In the genomic region with DNA sequence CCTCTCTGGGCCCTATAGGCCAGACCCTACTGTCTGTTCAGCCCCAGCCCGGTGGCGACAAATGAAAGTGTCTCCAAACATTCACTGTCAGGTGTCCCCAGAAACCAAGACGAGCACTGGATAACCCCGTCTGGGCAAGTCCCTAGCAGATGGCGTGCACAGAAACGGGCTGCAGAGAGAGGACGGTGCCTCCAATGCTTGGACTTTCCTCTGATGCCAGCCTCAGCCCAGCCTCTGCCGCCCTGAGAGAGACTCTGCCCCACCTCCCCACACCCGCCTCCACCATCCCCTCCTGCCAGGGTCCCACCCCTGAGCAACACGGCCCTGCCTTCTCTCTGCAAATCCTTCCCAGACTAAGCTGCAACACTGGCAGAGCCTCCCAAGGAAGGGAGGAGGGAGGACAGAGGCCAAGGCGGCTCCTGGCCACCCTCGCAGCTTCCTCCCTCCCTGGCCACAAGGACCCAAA, we compare ENCODE assay signal across 9 cellular contexts. TPM values are rescaled to one million over a fixed set of nuclear protein-coding genes. Genes with fewer than 3 reads are reported as not detected.
A peak's percentile ranks its signal among the peaks of the same experiment; 100 is the strongest.
DNase-seq lines count a peak whose midpoint lies in the region; ATAC-seq, FAIRE-seq and TF ChIP-seq lines count a peak whose summit lies in the region.
"Had no signal": no experiment of that assay in that cellular context is flagged by ENCODE, and none has a peak within 500 bp of the region (broad histone marks: within the 10 kb centered on the region; RNA-seq: fewer than 3 reads in every experiment).

No MANE protein-coding gene starts in this region.

- peaks cover 58 to 66% of the 10 kb centered on the region in 2 donors for H3K4me1 ChIP-seq in naive thymus-derived CD4-positive, alpha-beta T cell (ENCODE audit: control insufficient read depth in 2 of 2, insufficient read depth in 2 of 2, low read length in 2 of 2)
- H3K4me1 ChIP-seq in psoas muscle = peaks cover 20% of the 10 kb centered on the region

- no peaks in the 10 kb centered on the region for H3K36me3 Mint-ChIP-seq in activated naive CD8-positive, alpha-beta T cell treated with anti-CD3 and anti-CD28 coated beads for 36 hours
- H3K36me3 Mint-ChIP-seq in naive thymus-derived CD4-positive, alpha-beta T cell = no peaks in the 10 kb centered on the region

- H3K4me1 Mint-ChIP-seq in activated naive CD8-positive, alpha-beta T cell treated with anti-CD3 and anti-CD28 coated beads for 36 hours = peaks cover 49% of the 10 kb centered on the region
- peaks cover 36 to 62% (median 42%) of the 10 kb centered on the region in 7 donors for H3K4me1 Mint-ChIP-seq in naive thymus-derived CD4-positive, alpha-beta T cell

- intact Hi-C loops in naive thymus-derived CD4-positive, alpha-beta T cell (cut with micrococcal nuclease) = no loop called here
- intact Hi-C loops in psoas muscle (cut with DNase I) = no loop called here

- H3K9me3 Mint-ChIP-seq in activated naive CD8-positive, alpha-beta T cell treated with anti-CD3 and anti-CD28 coated beads for 36 hours = no peaks in the 10 kb centered on the region
- peaks cover 0 to 1% (median 0%) of the 10 kb centered on the region in 11 donors for H3K9me3 Mint-ChIP-seq in naive thymus-derived CD4-positive, alpha-beta T cell

- DNase-seq in D721Med (ENCODE audit: insufficient read length, low spot score) = peak; percentile 64
- DNase-seq in HL-60 (ENCODE audit: low read depth in 1 of 2, low spot score in 1 of 2) = no peak
- DNase-seq in activated naive CD8-positive, alpha-beta T cell treated with anti-CD3 and anti-CD28 coated beads for 36 hours = peak; percentile 47
- DNase-seq in naive thymus-derived CD4-positive, alpha-beta T cell = peak in 1 of 9 donors; percentile 59
- DNase-seq in ACHN = no peak
- DNase-seq in psoas muscle = no peak
- DNase-seq: amniotic stem cell, foreskin keratinocyte had no signal

- 33 to 42% (median 40%) methylated on average over 11 to 12 of the region's 12 CpGs for WGBS in psoas muscle, 3 donors

- peak overlapping the region; percentile 56 for H3K4me3 Mint-ChIP-seq in activated naive CD8-positive, alpha-beta T cell treated with anti-CD3 and anti-CD28 coated beads for 36 hours
- H3K4me3 Mint-ChIP-seq in naive thymus-derived CD4-positive, alpha-beta T cell = peak overlapping the region in 9 of 10 donors; percentile 73 to 86 (median 84)

- POLR2A ChIA-PET in naive thymus-derived CD4-positive, alpha-beta T cell (lab: Charles Lee) = interaction anchor here (0.7 to 9.2 kb wide), 4 partner anchors 12 to 60 kb away, joined by 3 to 401 read pairs (median 10); partner anchors contain the start of genes BRAT1 and LFNG

- in situ Hi-C loops in ACHN (cut with HindIII; ENCODE audit: low pct_ligation_motif_present, low pct_unique_long_range_greater_than_20kb, low sequenced_read_pairs) = no loop called here

- H3K27ac Mint-ChIP-seq in activated naive CD8-positive, alpha-beta T cell treated with anti-CD3 and anti-CD28 coated beads for 36 hours = peak overlapping the region; percentile 88
- peak overlapping the region in 7 of 9 donors; percentile 87 to 99 (median 97) for H3K27ac Mint-ChIP-seq in naive thymus-derived CD4-positive, alpha-beta T cell

- CTCF ChIA-PET in naive thymus-derived CD4-positive, alpha-beta T cell (lab: Charles Lee) = no interaction called here

- FAIRE-seq in D721Med (lab: Jason Lieb, UNC) = no peak

- H3K9me3 ChIP-seq in naive thymus-derived CD4-positive, alpha-beta T cell (ENCODE audit: control insufficient read depth in 2 of 3, low read length in 3 of 3) = no peaks in the 10 kb centered on the region
- no peaks in the 10 kb centered on the region for H3K9me3 ChIP-seq in psoas muscle

- no peak for ATAC-seq in naive thymus-derived CD4-positive, alpha-beta T cell
- ATAC-seq in psoas muscle = no peak
- no peak for ATAC-seq in HG03139 (IDR thresholded peaks at IDR 0.05; ENCODE audit: unreplicated experiment)
- ATAC-seq: foreskin keratinocyte had no signal

- H3K27ac ChIP-seq in HL-60 (replicated peaks) (peak overlapping the region; percentile 81), psoas muscle (no peak overlapping the region)
- H3K27ac ChIP-seq in naive thymus-derived CD4-positive, alpha-beta T cell (ENCODE audit: low read depth, low read length) = peak overlapping the region; percentile 87
- H3K27ac ChIP-seq: foreskin keratinocyte had no signal

- H3K36me3 ChIP-seq in naive thymus-derived CD4-positive, alpha-beta T cell (ENCODE audit: control insufficient read depth in 2 of 3, insufficient read depth in 3 of 3, low read length in 3 of 3) = no peaks in the 10 kb centered on the region
- H3K36me3 ChIP-seq in psoas muscle (ENCODE audit: insufficient read depth in 1 of 2, low read depth in 1 of 2) = no peaks in the 10 kb centered on the region

- TF ChIP-seq CTCF in D721Med (IDR thresholded peaks at IDR 0.05; ENCODE audit: insufficient read depth, missing control alignments) (no peak), HL-60 (IDR thresholded peaks at IDR 0.05; ENCODE audit: insufficient read depth, low read length) (no peak), psoas muscle (IDR thresholded peaks at IDR 0.05) (no peak)

- H3K27me3 ChIP-seq in HL-60 (ENCODE audit: insufficient read depth, poor library complexity, severe bottlenecking) = no peaks in the 10 kb centered on the region
- no peaks in the 10 kb centered on the region for H3K27me3 ChIP-seq in naive thymus-derived CD4-positive, alpha-beta T cell (ENCODE audit: control insufficient read depth in 2 of 2, insufficient read depth in 2 of 2, low read length in 2 of 2)
- peaks cover 0 to 4% (median 0%) of the 10 kb centered on the region in 3 donors for H3K27me3 ChIP-seq in psoas muscle (ENCODE audit: insufficient read depth in 3 of 3, low read length in 2 of 3)

- no peak overlapping the region for H3K4me3 ChIP-seq in HL-60 (replicated peaks; ENCODE audit: insufficient read depth, low read length)
- H3K4me3 ChIP-seq in naive thymus-derived CD4-positive, alpha-beta T cell (ENCODE audit: low read length) = peak overlapping the region; percentile 63
- no peak overlapping the region for H3K4me3 ChIP-seq in psoas muscle

- no peaks in the 10 kb centered on the region for H3K27me3 Mint-ChIP-seq in activated naive CD8-positive, alpha-beta T cell treated with anti-CD3 and anti-CD28 coated beads for 36 hours
- H3K27me3 Mint-ChIP-seq in naive thymus-derived CD4-positive, alpha-beta T cell = peaks cover 0 to 3% (median 0%) of the 10 kb centered on the region in 5 donors

RNA-seq across cellular contexts. Expression of gene LFNG, which starts 7.4 kb away (rescaled TPM):
- 10 to 100 TPM; 21.0 to 25.8 TPM for total RNA-seq in activated naive CD8-positive, alpha-beta T cell treated with anti-CD3 and anti-CD28 coated beads for 36 hours
- 100 to 1,000 TPM; 114 to 246 (median 151) TPM for total RNA-seq in naive thymus-derived CD4-positive, alpha-beta T cell
- 1 to 10 TPM; 1.2 to 2.3 TPM for polyA plus RNA-seq in naive thymus-derived CD4-positive, alpha-beta T cell
- total RNA-seq in psoas muscle = 1 to 10 TPM; 2.4 to 3.0 (median 2.8) TPM
- polyA plus RNA-seq in psoas muscle = 1 to 10 TPM; 1.3 to 2.1 (median 2.0) TPM

RNA-seq across cellular contexts. Expression of gene GRIFIN, which starts 36.0 kb away (rescaled TPM):
- not detected for total RNA-seq in activated naive CD8-positive, alpha-beta T cell treated with anti-CD3 and anti-CD28 coated beads for 36 hours
- not detected for total RNA-seq in naive thymus-derived CD4-positive, alpha-beta T cell
- polyA plus RNA-seq in naive thymus-derived CD4-positive, alpha-beta T cell = not detected
- total RNA-seq in psoas muscle = not detected
- not detected for polyA plus RNA-seq in psoas muscle
- total RNA-seq: foreskin keratinocyte had no signal
- polyA plus RNA-seq: foreskin keratinocyte had no signal

RNA-seq across cellular contexts. Expression of gene BRAT1, which starts 43.1 kb away (rescaled TPM):
- 10 to 100 TPM; 36.4 to 37.8 TPM for total RNA-seq in activated naive CD8-positive, alpha-beta T cell treated with anti-CD3 and anti-CD28 coated beads for 36 hours
- 10 to 100 TPM; 24.6 to 45.5 (median 37.0) TPM for total RNA-seq in naive thymus-derived CD4-positive, alpha-beta T cell
- 10 to 100 TPM; 23.4 to 58.9 TPM for polyA plus RNA-seq in naive thymus-derived CD4-positive, alpha-beta T cell
- 10 to 100 TPM; 11.9 to 14.3 (median 12.5) TPM for total RNA-seq in psoas muscle
- polyA plus RNA-seq in psoas muscle = 10 to 100 TPM; 13.2 to 14.8 (median 14.4) TPM

RNA-seq across cellular contexts. Expression of gene IQCE, which starts 46.6 kb away (rescaled TPM):
- total RNA-seq in activated naive CD8-positive, alpha-beta T cell treated with anti-CD3 and anti-CD28 coated beads for 36 hours = 1 to 10 TPM; 5.4 to 6.1 TPM
- 10 to 100 TPM in 1 of 5 experiments, 1 to 10 TPM in 4; 4.8 to 10.4 (median 7.5) TPM for total RNA-seq in naive thymus-derived CD4-positive, alpha-beta T cell
- polyA plus RNA-seq in naive thymus-derived CD4-positive, alpha-beta T cell = 1 to 10 TPM; 1.6 to 1.9 TPM
- total RNA-seq in psoas muscle = 1 to 10 TPM; 5.6 to 8.5 (median 7.1) TPM
- polyA plus RNA-seq in psoas muscle = 1 to 10 TPM; 2.4 to 9.6 (median 6.5) TPM

Comparison
In these comparisons a context has a peak if more than half of its experiments do, and no peak if none do; other contexts are left out.
1. DNase-seq: peak in D721Med (single experiment) and activated naive CD8-positive, alpha-beta T cell treated with anti-CD3 and anti-CD28 coated beads for 36 hours (single experiment); none in HL-60 (0 of 2), ACHN (single experiment) and psoas muscle (0 of 2).
2. RNA of gene LFNG, which starts 7.4 kb away (total RNA-seq): 114 to 246 TPM in naive thymus-derived CD4-positive, alpha-beta T cell and 21.0 to 25.8 TPM in activated naive CD8-positive, alpha-beta T cell treated with anti-CD3 and anti-CD28 coated beads for 36 hours; 2.4 to 3.0 TPM in psoas muscle; every median in the first group is over 4 times any median in the second.